13 cellular contexts compared by ENCODE assay signal in the genomic region with DNA sequence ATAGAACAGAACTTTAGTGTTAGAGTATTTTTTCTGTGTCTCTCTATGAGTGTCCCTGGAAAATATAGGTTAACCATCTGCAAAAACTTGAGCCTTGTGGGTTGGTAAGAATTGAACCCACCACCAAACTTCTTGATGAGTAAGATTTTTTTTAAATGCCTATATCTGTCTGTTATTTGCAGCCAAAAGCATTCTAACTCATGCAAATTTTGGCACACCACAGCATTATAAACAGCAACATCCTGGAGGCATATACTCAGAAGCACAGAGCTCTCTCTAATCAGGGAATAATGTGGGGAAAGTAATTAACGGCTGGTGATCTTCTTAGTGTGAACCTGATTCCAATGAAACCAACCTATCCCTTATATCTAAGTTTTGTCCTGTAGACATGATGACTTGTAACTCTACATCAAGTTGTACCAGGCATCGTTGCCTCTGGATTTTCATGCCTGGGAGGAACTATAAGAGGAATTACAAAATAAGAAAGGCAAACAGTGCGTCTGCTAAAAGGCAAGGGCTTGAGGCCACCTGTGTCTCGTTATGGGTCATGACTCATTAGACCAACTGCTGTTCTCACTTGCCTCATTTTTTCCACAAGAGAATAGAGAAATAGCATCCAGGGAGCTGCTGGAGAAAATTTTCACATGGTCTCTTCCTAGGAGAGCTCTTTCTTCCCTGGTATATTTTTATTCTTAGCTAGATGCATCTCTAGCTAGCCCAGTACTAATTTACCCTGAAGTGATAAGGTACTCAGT.
DNase-seq lines count a peak whose midpoint lies in the region; ATAC-seq and TF ChIP-seq lines count a peak whose summit lies in the region.
"Had no signal": no experiment of that assay in that cellular context is flagged by ENCODE, and none has a peak within 500 bp of the region (broad histone marks: within the 10 kb centered on the region; RNA-seq: fewer than 3 reads in every experiment).

No MANE protein-coding gene starts in this region.

- DNase-seq in AG04450 (ENCODE audit: low read depth, low spot score) (peak; percentile 88), M059J (ENCODE audit: low read depth) (peak; percentile 85), astrocyte of the spinal cord (ENCODE audit: low read depth, low spot score) (peak; percentile 96), left lung (no peak), cortex of kidney (lab: John Stamatoyannopoulos, UW) (no peak)
- DNase-seq: CD4-positive, alpha-beta T cell; colonic mucosa; kidney; Peyer's patch; spleen had no signal

- in situ Hi-C loops in astrocyte of the spinal cord (cut with HindIII; ENCODE audit: low sequenced_read_pairs), result no loop called here

- POLR2A ChIA-PET in AG04450 (lab: Yijun Ruan, JAX), result interaction anchor here (0.5 to 2.5 kb wide), 4 partner anchors 44 to 370 kb away, joined by 3 to 12 read pairs (median 5); no protein-coding TSS in a partner anchor

- no peaks in the 10 kb centered on the region for H3K36me3 ChIP-seq in left lung
- H3K36me3 ChIP-seq: colonic mucosa, Peyer's patch, spleen had no signal

- H3K27ac ChIP-seq in AG04450 (ENCODE audit: low read depth, low read length) (peak overlapping the region; percentile 0), left lung (peak overlapping the region; percentile 9 to 21)
- H3K27ac ChIP-seq: colonic mucosa, spleen had no signal

- no peaks in the 10 kb centered on the region for H3K4me1 ChIP-seq in left lung
- H3K4me1 ChIP-seq: colonic mucosa, Peyer's patch, spleen had no signal

- H3K27me3 ChIP-seq in AG04450 (ENCODE audit: control insufficient read depth, insufficient read depth, low read length), result no peaks in the 10 kb centered on the region
- no peaks in the 10 kb centered on the region for H3K27me3 ChIP-seq in left lung
- H3K27me3 ChIP-seq: colonic mucosa, Peyer's patch, spleen had no signal

- ATAC-seq in left lung, result peak; percentile 72
- ATAC-seq in activated CD4-positive, CD25-positive, alpha-beta regulatory T cell treated with anti-CD3 and anti-CD28 coated beads, Interleukin-2, amount 50 U/mL, for 24 hours, result no peak
- no peak for ATAC-seq in HG02884 (IDR thresholded peaks at IDR 0.05; ENCODE audit: unreplicated experiment)
- ATAC-seq in HG03139 (IDR thresholded peaks at IDR 0.05; ENCODE audit: unreplicated experiment), result no peak

- H3K4me3 ChIP-seq in AG04450 (ENCODE audit: low read depth, low read length) (no peak overlapping the region), astrocyte of the spinal cord (ENCODE audit: low read depth, low read length) (no peak overlapping the region), left lung (no peak overlapping the region)
- H3K4me3 ChIP-seq: colonic mucosa, Peyer's patch, spleen had no signal

- intact Hi-C loops in left lung (cut with DNase I), result no loop called here

- TF ChIP-seq CTCF in AG04450 (IDR thresholded peaks at IDR 0.05; ENCODE audit: low read depth, low read length) (no peak), astrocyte of the spinal cord (IDR thresholded peaks at IDR 0.05; ENCODE audit: low read depth, low read length) (no peak), left lung (IDR thresholded peaks at IDR 0.05) (no peak)

- CTCF ChIA-PET in AG04450 (lab: Charles Lee), result interaction anchor here (1.4 kb wide), 1 partner anchor 372 kb away, joined by 3 read pairs; no protein-coding TSS in a partner anchor

- H3K9me3 ChIP-seq in AG04450 (ENCODE audit: control insufficient read depth, insufficient read depth, low read length), result 0 out of 2 replicates have a peak, but pooled peaks cover 3% of the 10 kb centered on the region
- H3K9me3 ChIP-seq in left lung, result no peaks in the 10 kb centered on the region
- H3K9me3 ChIP-seq: colonic mucosa, Peyer's patch, spleen had no signal

Comparison
In these comparisons a context has a peak if more than half of its experiments do, and no peak if none do; other contexts are left out.
1. DNase-seq: peak in AG04450 (single experiment), M059J (single experiment) and astrocyte of the spinal cord (single experiment); none in left lung (0 of 2) and cortex of kidney (single experiment).